ENCODE assay signal across 29 cellular contexts in genomic region chr19:48757089-48757675, GRCh38. TPM values are rescaled to one million over a fixed set of nuclear protein-coding genes. Genes with fewer than 3 reads are reported as not detected.
"Had no signal": no experiment of that assay in that cellular context is flagged by ENCODE, and none has a peak within 500 bp of the region (broad histone marks: within the 10 kb centered on the region; RNA-seq: fewer than 3 reads in every experiment).

No MANE protein-coding gene starts in this region.

- H3K4me3 ChIP-seq: coronary artery, esophagus squamous epithelium, heart right ventricle, left ventricle myocardium inferior, lower lobe of right lung, testis, tibial artery, upper lobe of left lung had no signal

- H3K27me3 ChIP-seq: testis had no signal

- H3K9me3 Mint-ChIP-seq: natural killer cell; stimulated activated effector memory CD8-positive, alpha-beta T cell treated with anti-CD3 and anti-CD28 coated beads, Interleukin-12 subunit alpha, Interleukin-12 subunit beta, amount 100 ng/mL, for 72 hours had no signal

- H3K36me3 ChIP-seq: esophagus squamous epithelium, heart right ventricle, left ventricle myocardium inferior, lower lobe of right lung, neutrophil, tibial artery, upper lobe of left lung had no signal

- DNase-seq: dermis blood vessel endothelial cell; effector memory CD4-positive, alpha-beta T cell; esophagus squamous epithelium; foreskin melanocyte; glutamatergic neuron; heart right ventricle; hippocampal formation; left cardiac atrium; left ventricle myocardium inferior; lower lobe of right lung; natural killer cell; stimulated activated CD4-positive, alpha-beta T cell treated with anti-CD3 and anti-CD28 coated beads, Interleukin-2, amount 100 ng/mL, for 24 hours; stimulated activated CD4-positive, alpha-beta T cell treated with anti-CD3 and anti-CD28 coated beads, Interleukin-4, amount 100 ng/mL, for 24 hours; stimulated activated naive CD8-positive, alpha-beta T cell treated with anti-CD3 and anti-CD28 coated beads, Interleukin-15, Interleukin-2, amounts not matched to agents 100 U/mL and 50 U/mL, for 24 hours; substantia nigra; testis; tibial artery had no signal

- H3K79me2 ChIP-seq: parathyroid adenoma had no signal

- ATAC-seq: heart right ventricle; left cardiac atrium; lower lobe of right lung; natural killer cell; sciatic nerve; stimulated activated effector memory CD8-positive, alpha-beta T cell treated with anti-CD3 and anti-CD28 coated beads, Interleukin-12 subunit alpha, Interleukin-12 subunit beta, amount 100 ng/mL, for 72 hours; stimulated activated naive CD8-positive, alpha-beta T cell treated with anti-CD3 and anti-CD28 coated beads, Interleukin-15, Interleukin-2, amounts not matched to agents 100 U/mL and 50 U/mL, for 24 hours had no signal

- H3K4me3 Mint-ChIP-seq: natural killer cell; stimulated activated effector memory CD8-positive, alpha-beta T cell treated with anti-CD3 and anti-CD28 coated beads, Interleukin-12 subunit alpha, Interleukin-12 subunit beta, amount 100 ng/mL, for 72 hours had no signal

- H3K9me3 ChIP-seq: esophagus squamous epithelium, heart right ventricle, left ventricle myocardium inferior, lower lobe of right lung, neutrophil, testis, tibial artery, upper lobe of left lung had no signal

- H3K27ac Mint-ChIP-seq: natural killer cell; progenitor cell of endocrine pancreas; stimulated activated effector memory CD8-positive, alpha-beta T cell treated with anti-CD3 and anti-CD28 coated beads, Interleukin-12 subunit alpha, Interleukin-12 subunit beta, amount 100 ng/mL, for 72 hours had no signal

- H3K9ac ChIP-seq: parathyroid adenoma had no signal

- H3K36me3 Mint-ChIP-seq: natural killer cell; stimulated activated effector memory CD8-positive, alpha-beta T cell treated with anti-CD3 and anti-CD28 coated beads, Interleukin-12 subunit alpha, Interleukin-12 subunit beta, amount 100 ng/mL, for 72 hours had no signal

- H3K27ac ChIP-seq: coronary artery, esophagus squamous epithelium, heart right ventricle, left ventricle myocardium inferior, lower lobe of right lung, neutrophil, parathyroid adenoma, tibial artery, upper lobe of left lung had no signal

RNA-seq across cellular contexts. Expression of gene FGF21, which starts 1.9 kb away (rescaled TPM):
- total RNA-seq: dermis blood vessel endothelial cell, endothelial cell of umbilical vein, epithelial cell of proximal tubule, esophagus squamous epithelium, heart right ventricle, left cardiac atrium, left ventricle myocardium inferior, lower lobe of right lung, mononuclear cell, natural killer cell, omental fat pad, progenitor cell of endocrine pancreas, sciatic nerve, testis, upper lobe of left lung had no signal
- polyA plus RNA-seq: endothelial cell of umbilical vein, heart right ventricle, neural cell had no signal

RNA-seq across cellular contexts. Expression of gene FUT1, which starts 4.7 kb away (rescaled TPM):
- total RNA-seq: mononuclear cell had no signal

RNA-seq across cellular contexts. Expression of gene IZUMO1, which starts 10.5 kb away (rescaled TPM):
- total RNA-seq: epithelial cell of proximal tubule, mononuclear cell, natural killer cell had no signal
- polyA plus RNA-seq: neural cell had no signal

RNA-seq across cellular contexts. Expression of gene RASIP1, which starts 16.8 kb away (rescaled TPM):
- total RNA-seq: natural killer cell had no signal
- polyA plus RNA-seq: neural cell had no signal
